Comparison of ENCODE assay signal across 18 cellular contexts in the genomic region with DNA sequence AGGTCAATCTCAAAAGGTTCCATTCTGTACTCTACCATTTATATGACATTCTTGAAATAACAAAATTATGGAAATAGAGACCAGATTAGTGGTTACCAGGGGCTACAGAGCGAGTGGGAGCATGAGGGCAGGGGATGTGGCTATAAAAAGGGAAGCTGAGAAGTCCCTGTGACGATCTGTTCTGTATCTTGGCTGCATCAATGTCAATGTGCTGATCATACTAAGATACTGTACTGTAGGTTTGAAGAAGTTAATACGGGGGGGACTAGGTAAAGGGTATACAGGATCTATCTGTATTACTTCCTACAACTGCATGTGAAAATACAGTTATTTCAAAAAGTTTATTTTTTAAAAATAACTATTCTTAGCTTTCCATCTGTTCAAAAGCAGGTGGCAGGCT.
DNase-seq lines count a peak whose midpoint lies in the region; ATAC-seq and TF ChIP-seq lines count a peak whose summit lies in the region.
"Had no signal": no experiment of that assay in that cellular context is flagged by ENCODE, and none has a peak within 500 bp of the region (broad histone marks: within the 10 kb centered on the region; RNA-seq: fewer than 3 reads in every experiment).

No MANE protein-coding gene starts in this region.

- H3K36me3 Mint-ChIP-seq in stimulated activated naive B cell treated with anti-CD40 and anti-IgM and Interleukin-4, amounts not matched to agents 10 μg/mL and 1 μg/mL and 100 μg/mL, for 72 hours: no peaks in the 10 kb centered on the region
- H3K36me3 Mint-ChIP-seq: CD4-positive, CD25-positive, alpha-beta regulatory T cell; CD8-positive, alpha-beta memory T cell had no signal

- H3K4me3 Mint-ChIP-seq in stimulated activated naive B cell treated with anti-CD40 and anti-IgM and Interleukin-4, amounts not matched to agents 10 μg/mL and 1 μg/mL and 100 μg/mL, for 72 hours: no peak overlapping the region
- H3K4me3 Mint-ChIP-seq: CD4-positive, CD25-positive, alpha-beta regulatory T cell; CD8-positive, alpha-beta memory T cell had no signal

- H3K27ac ChIP-seq in VCaP: peak overlapping the region; percentile 47
- H3K27ac ChIP-seq: GM23248 had no signal

- H3K27ac Mint-ChIP-seq in stimulated activated naive B cell treated with anti-CD40 and anti-IgM and Interleukin-4, amounts not matched to agents 10 μg/mL and 1 μg/mL and 100 μg/mL, for 72 hours: no peak overlapping the region
- H3K27ac Mint-ChIP-seq: CD4-positive, CD25-positive, alpha-beta regulatory T cell; CD8-positive, alpha-beta memory T cell had no signal

- H3K9me3 Mint-ChIP-seq in stimulated activated naive B cell treated with anti-CD40 and anti-IgM and Interleukin-4, amounts not matched to agents 10 μg/mL and 1 μg/mL and 100 μg/mL, for 72 hours: peaks cover 6 to 13% of the 10 kb centered on the region in 2 donors

- no peak for TF ChIP-seq CTCF in VCaP (conservative IDR thresholded peaks at IDR 0.05)

- DNase-seq in Kasumi-1 (lab: John Stamatoyannopoulos, UW): peak; percentile 23 to 43
- peak; percentile 9 for DNase-seq in OCI-M1 (lab: John Stamatoyannopoulos, UW)
- DNase-seq in stimulated activated naive B cell treated with anti-CD40 and anti-IgM and Interleukin-4, amounts not matched to agents 10 μg/mL and 1 μg/mL and 100 μg/mL, for 72 hours: no peak
- no peak for DNase-seq in GDM1 (lab: John Stamatoyannopoulos, UW)
- DNase-seq in activated gamma-delta T cell treated with Interleukin-2 at 50 U/mL for 16 hours: no peak
- DNase-seq: ACHN; BE2C; C1 segment of cervical spinal cord; CD4-positive, CD25-positive, alpha-beta regulatory T cell; CD8-positive, alpha-beta memory T cell; COR-L47; DMS 273 treated with DMSO at 0.1 percent for 48 hours; DMS53; DND-41; EL; GM23248 had no signal

- no peaks in the 10 kb centered on the region for H3K27me3 Mint-ChIP-seq in stimulated activated naive B cell treated with anti-CD40 and anti-IgM and Interleukin-4, amounts not matched to agents 10 μg/mL and 1 μg/mL and 100 μg/mL, for 72 hours
- H3K27me3 Mint-ChIP-seq: CD4-positive, CD25-positive, alpha-beta regulatory T cell had no signal

- no peaks in the 10 kb centered on the region for H3K4me1 Mint-ChIP-seq in stimulated activated naive B cell treated with anti-CD40 and anti-IgM and Interleukin-4, amounts not matched to agents 10 μg/mL and 1 μg/mL and 100 μg/mL, for 72 hours
- H3K4me1 Mint-ChIP-seq: CD4-positive, CD25-positive, alpha-beta regulatory T cell; CD8-positive, alpha-beta memory T cell had no signal

- peak; percentile 23 to 48 for ATAC-seq in stimulated activated naive B cell treated with anti-CD40 and anti-IgM and Interleukin-4, amounts not matched to agents 10 μg/mL and 1 μg/mL and 100 μg/mL, for 72 hours (replicated peaks)
- no peak for ATAC-seq in GM19328 (IDR thresholded peaks at IDR 0.05; ENCODE audit: unreplicated experiment)

Comparison
In these comparisons a context has a peak if more than half of its experiments do, and no peak if none do; other contexts are left out.
1. DNase-seq: peak in Kasumi-1 (2 of 2) and OCI-M1 (single experiment); none in stimulated activated naive B cell treated with anti-CD40 and anti-IgM and Interleukin-4, amounts not matched to agents 10 μg/mL and 1 μg/mL and 100 μg/mL, for 72 hours (single experiment), GDM1 (single experiment) and activated gamma-delta T cell treated with Interleukin-2 at 50 U/mL for 16 hours (single experiment).